Comparison of ENCODE assay signal across 20 cellular contexts in the genomic region with DNA sequence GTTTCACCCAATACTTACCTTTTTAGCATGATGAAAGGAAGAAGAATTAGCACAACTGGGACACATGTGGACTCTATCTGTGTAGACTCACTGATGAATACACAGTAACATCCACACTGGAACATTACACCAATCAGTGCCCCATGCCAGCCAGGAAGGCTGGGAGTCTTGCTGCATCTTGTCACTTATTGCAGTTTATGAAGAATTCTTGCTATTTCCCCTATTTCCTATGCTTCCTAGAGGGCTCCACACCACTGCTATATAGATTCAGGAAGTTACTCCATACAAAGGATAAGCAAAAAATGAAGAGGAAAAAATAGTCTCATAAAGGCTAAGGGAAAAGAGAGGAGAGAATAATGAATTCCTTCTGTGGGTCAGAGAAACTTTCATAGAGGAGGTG.
DNase-seq lines count a peak whose midpoint lies in the region; ATAC-seq and TF ChIP-seq lines count a peak whose summit lies in the region.
"Had no signal": no experiment of that assay in that cellular context is flagged by ENCODE, and none has a peak within 500 bp of the region (broad histone marks: within the 10 kb centered on the region; RNA-seq: fewer than 3 reads in every experiment).

No MANE protein-coding gene starts in this region.

- H3K27me3 ChIP-seq in CD4-positive, CD25-positive, alpha-beta regulatory T cell (ENCODE audit: control insufficient read depth, insufficient read depth, low read length): no peaks in the 10 kb centered on the region
- H3K27me3 ChIP-seq: right atrium auricular region, suprapubic skin had no signal

- peak overlapping the region; percentile 3 to 92 (median 45) for H3K27ac Mint-ChIP-seq in CD4-positive, CD25-positive, alpha-beta regulatory T cell
- H3K27ac Mint-ChIP-seq in naive B cell: peak overlapping the region in 5 of 6 donors; percentile 21 to 86 (median 46)
- H3K27ac Mint-ChIP-seq: activated CD4-positive, alpha-beta memory T cell treated with anti-CD3 and anti-CD28 coated beads for 36 hours; activated T-helper 2 cell treated with anti-CD3 and anti-CD28 coated beads, Interferon-gamma antibody, Interleukin-2, Interleukin-4, amounts not matched to agents 10 μg/mL and 5 μg/mL and 100 μg/mL, durations not matched to agents 14 hours and 24 hours and 36 hours; CD4-positive, alpha-beta T cell had no signal

- H3K4me3 Mint-ChIP-seq in CD4-positive, CD25-positive, alpha-beta regulatory T cell: peak overlapping the region in 1 of 4 donors; percentile 9
- H3K4me3 Mint-ChIP-seq in naive B cell: peak overlapping the region in 4 of 8 donors; percentile 11 to 66 (median 34)
- H3K4me3 Mint-ChIP-seq: activated CD4-positive, alpha-beta memory T cell treated with anti-CD3 and anti-CD28 coated beads for 36 hours; CD4-positive, alpha-beta T cell had no signal

- no peaks in the 10 kb centered on the region for H3K9me3 Mint-ChIP-seq in CD4-positive, CD25-positive, alpha-beta regulatory T cell
- peaks cover 0 to 8% (median 0%) of the 10 kb centered on the region in 7 donors for H3K9me3 Mint-ChIP-seq in naive B cell
- H3K9me3 Mint-ChIP-seq: activated CD4-positive, alpha-beta memory T cell treated with anti-CD3 and anti-CD28 coated beads for 36 hours; activated T-helper 2 cell treated with anti-CD3 and anti-CD28 coated beads, Interferon-gamma antibody, Interleukin-2, Interleukin-4, amounts not matched to agents 10 μg/mL and 5 μg/mL and 100 μg/mL, durations not matched to agents 14 hours and 24 hours and 36 hours; CD4-positive, alpha-beta T cell had no signal

- no peak for DNase-seq in CD4-positive, CD25-positive, alpha-beta regulatory T cell
- peak; percentile 27 for DNase-seq in LHCN-M2 (ENCODE audit: low read depth)
- peak; percentile 51 for DNase-seq in choroid plexus epithelial cell (ENCODE audit: low read depth)
- DNase-seq in naive B cell: no peak
- DNase-seq in OCI-M2 (lab: John Stamatoyannopoulos, UW; ENCODE audit: unreplicated experiment): no peak
- no peak for DNase-seq in kidney tubule cell (ENCODE audit: low spot score)
- DNase-seq: activated CD4-positive, alpha-beta memory T cell treated with anti-CD3 and anti-CD28 coated beads for 36 hours; CD4-positive, alpha-beta T cell; DMS79 treated with DMSO at 0.1 percent for 48 hours; effector CD4-positive, alpha-beta T cell; foreskin melanocyte; NCI-H2029; NCI-H526; PC-9 had no signal

- no peaks in the 10 kb centered on the region for H3K36me3 ChIP-seq in CD4-positive, CD25-positive, alpha-beta regulatory T cell (ENCODE audit: control insufficient read depth, insufficient read depth, low read length)
- H3K36me3 ChIP-seq: right atrium auricular region, suprapubic skin had no signal

- H3K4me1 ChIP-seq in CD4-positive, CD25-positive, alpha-beta regulatory T cell (ENCODE audit: control insufficient read depth, insufficient read depth, low read length, poor library complexity, severe bottlenecking): peaks cover 26% of the 10 kb centered on the region

- H3K27me3 Mint-ChIP-seq in CD4-positive, CD25-positive, alpha-beta regulatory T cell: no peaks in the 10 kb centered on the region
- no peaks in the 10 kb centered on the region for H3K27me3 Mint-ChIP-seq in naive B cell
- H3K27me3 Mint-ChIP-seq: activated CD4-positive, alpha-beta memory T cell treated with anti-CD3 and anti-CD28 coated beads for 36 hours; CD4-positive, alpha-beta T cell had no signal

- no peak overlapping the region for H3K4me3 ChIP-seq in CD4-positive, CD25-positive, alpha-beta regulatory T cell (ENCODE audit: low read depth, low read length)
- H3K4me3 ChIP-seq in choroid plexus epithelial cell (ENCODE audit: low read depth, low read length): no peak overlapping the region
- H3K4me3 ChIP-seq: lung, PC-9, right atrium auricular region, suprapubic skin had no signal

- no peak for ATAC-seq in CD4-positive, CD25-positive, alpha-beta regulatory T cell (ENCODE audit: low read depth in 2 of 2)
- ATAC-seq in naive B cell (ENCODE audit: low read depth in 2 of 2): no peak
- no peak for ATAC-seq in HG02763 (IDR thresholded peaks at IDR 0.05; ENCODE audit: unreplicated experiment)
- no peak for ATAC-seq in HG02885 (IDR thresholded peaks at IDR 0.05; ENCODE audit: poor library complexity, unreplicated experiment)

- H3K9me3 ChIP-seq in CD4-positive, CD25-positive, alpha-beta regulatory T cell (ENCODE audit: control insufficient read depth in 2 of 2, low read length in 2 of 2): no peaks in the 10 kb centered on the region
- H3K9me3 ChIP-seq: right atrium auricular region, suprapubic skin had no signal

- peak; percentile 23 for TF ChIP-seq CTCF in choroid plexus epithelial cell (conservative IDR thresholded peaks at IDR 0.05; ENCODE audit: low read depth, low read length)

- H3K4me1 Mint-ChIP-seq in CD4-positive, CD25-positive, alpha-beta regulatory T cell: peaks cover 7 to 53% (median 41%) of the 10 kb centered on the region in 4 donors
- H3K4me1 Mint-ChIP-seq in naive B cell: peaks cover 44 to 73% (median 62%) of the 10 kb centered on the region in 3 donors

- peaks cover 5% of the 10 kb centered on the region for H3K36me3 Mint-ChIP-seq in CD4-positive, CD25-positive, alpha-beta regulatory T cell
- peaks cover 0 to 5% of the 10 kb centered on the region in 2 donors for H3K36me3 Mint-ChIP-seq in naive B cell

- H3K27ac ChIP-seq in CD4-positive, CD25-positive, alpha-beta regulatory T cell (ENCODE audit: insufficient read depth, low read length, poor library complexity, severe bottlenecking): no peak overlapping the region
- H3K27ac ChIP-seq: PC-9, right atrium auricular region, suprapubic skin had no signal

Comparison
In these comparisons a context has a peak if more than half of its experiments do, and no peak if none do; other contexts are left out.
1. DNase-seq: peak in LHCN-M2 (single experiment) and choroid plexus epithelial cell (single experiment); none in CD4-positive, CD25-positive, alpha-beta regulatory T cell (0 of 3), naive B cell (single experiment), OCI-M2 (single experiment) and kidney tubule cell (single experiment).